1 cellular context compared by ENCODE assay signal in the genomic region with DNA sequence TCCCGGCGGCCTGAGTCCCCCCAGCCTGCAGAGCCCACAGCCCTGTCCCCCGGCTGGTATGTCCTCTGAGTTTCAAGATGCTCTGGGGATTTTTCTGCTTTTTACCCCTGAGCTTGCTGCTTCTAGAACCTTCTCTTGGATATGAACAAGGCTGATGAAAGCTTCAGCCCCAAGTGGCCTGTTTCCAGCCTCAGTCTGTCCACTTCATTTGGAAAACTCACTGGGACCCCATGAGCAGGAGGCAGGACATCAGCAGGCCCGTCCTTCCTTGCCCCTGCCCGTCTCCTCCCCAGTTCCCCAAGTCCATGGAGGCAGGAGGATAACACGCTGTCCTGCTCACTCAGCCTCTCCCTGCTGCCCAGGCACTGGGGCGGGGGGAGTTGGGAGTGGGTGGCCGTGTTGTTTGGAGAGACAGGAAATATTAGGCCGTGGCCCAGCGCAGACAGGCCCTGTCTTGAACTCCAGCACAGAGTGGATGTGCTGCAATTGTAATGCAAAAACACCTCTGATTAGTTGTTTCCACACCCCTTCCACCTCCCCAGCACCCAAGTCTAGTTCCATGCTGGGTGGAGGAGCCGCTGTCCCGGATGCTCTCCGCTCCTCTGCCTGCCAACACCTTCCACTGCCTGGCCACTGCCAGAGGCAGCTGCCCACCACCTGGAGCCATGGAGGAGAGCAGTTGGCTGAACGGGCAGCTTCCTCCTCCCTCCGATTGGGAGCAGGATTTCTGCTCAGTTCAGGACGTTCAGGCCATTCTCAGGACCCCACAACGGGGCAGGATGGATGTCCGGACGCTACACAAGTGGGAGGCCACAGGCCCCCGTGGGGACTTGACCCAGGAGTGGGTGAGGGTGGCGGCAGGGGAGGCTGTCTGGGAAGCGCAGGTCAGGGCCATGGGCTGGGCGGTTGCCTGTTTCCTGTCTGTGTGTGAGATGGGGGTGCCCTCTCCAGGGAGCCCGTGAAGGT.
TF ChIP-seq lines count a peak whose summit lies in the region.

No MANE protein-coding gene starts in this region.

TF ChIP-seq in WTC11, 78 proteins besides CTCF, POLR2A, EP300 and RAD21:
- no peak for TF ChIP-seq ZNF532 (CRISPR knock-in tag; IDR thresholded peaks at IDR 0.05; ENCODE audit: borderline replicate concordance)
- TF ChIP-seq AR (CRISPR knock-in tag; IDR thresholded peaks at IDR 0.05) = no peak
- no peak for TF ChIP-seq ZNF232 (CRISPR knock-in tag; IDR thresholded peaks at IDR 0.05)
- TF ChIP-seq TEAD4 (CRISPR knock-in tag; IDR thresholded peaks at IDR 0.05) = no peak
- no peak for TF ChIP-seq SP1 (CRISPR knock-in tag; conservative IDR thresholded peaks at IDR 0.05)
- no peak for TF ChIP-seq GTF2I (CRISPR knock-in tag; conservative IDR thresholded peaks at IDR 0.05)
- TF ChIP-seq NR3C1 (CRISPR knock-in tag; conservative IDR thresholded peaks at IDR 0.05; ENCODE audit: low read depth) = no peak
- no peak for TF ChIP-seq CREB1 (CRISPR knock-in tag; IDR thresholded peaks at IDR 0.05)
- TF ChIP-seq SMAD4 (CRISPR knock-in tag; IDR thresholded peaks at IDR 0.05) = no peak
- TF ChIP-seq MYBL2 (CRISPR knock-in tag; IDR thresholded peaks at IDR 0.05) = no peak
- TF ChIP-seq ZBTB21 (CRISPR knock-in tag; IDR thresholded peaks at IDR 0.05; ENCODE audit: borderline replicate concordance) = no peak
